19 cellular contexts compared by ENCODE assay signal in the genomic region with DNA sequence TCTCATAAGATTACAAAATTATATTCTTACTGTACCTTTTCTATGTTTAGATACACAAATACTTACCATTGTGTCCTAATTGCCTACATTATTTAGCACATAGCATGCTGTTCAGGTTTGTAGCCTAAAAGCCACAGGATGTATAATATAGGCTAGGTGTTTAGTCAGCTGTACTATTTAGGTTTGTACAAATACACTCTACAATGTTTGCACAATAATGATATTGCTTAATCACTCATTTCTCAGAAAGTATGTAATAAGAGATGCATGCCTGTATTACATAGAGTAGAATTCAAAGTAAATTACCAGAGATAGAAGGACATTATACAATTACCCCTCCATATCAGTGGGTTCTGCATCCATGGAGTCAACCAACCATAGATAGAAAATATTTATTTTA.
DNase-seq lines count a peak whose midpoint lies in the region; ATAC-seq and TF ChIP-seq lines count a peak whose summit lies in the region.
"Had no signal": no experiment of that assay in that cellular context is flagged by ENCODE, and none has a peak within 500 bp of the region (broad histone marks: within the 10 kb centered on the region; RNA-seq: fewer than 3 reads in every experiment).

No MANE protein-coding gene starts in this region.

- ATAC-seq in GM21723 (IDR thresholded peaks at IDR 0.05; ENCODE audit: unreplicated experiment) (no peak), gastrocnemius medialis (no peak), HG02852 (IDR thresholded peaks at IDR 0.05; ENCODE audit: unreplicated experiment) (no peak)
- ATAC-seq: activated CD8-positive, alpha-beta T cell treated with anti-CD3 and anti-CD28 coated beads for 36 hours; sciatic nerve had no signal

- H3K9me3 ChIP-seq in fibroblast of lung (ENCODE audit: control insufficient read depth, insufficient read depth, low read depth, low read length) = no peaks in the 10 kb centered on the region
- no peaks in the 10 kb centered on the region for H3K9me3 ChIP-seq in gastrocnemius medialis
- H3K9me3 ChIP-seq: colonic mucosa, MG63, thoracic aorta had no signal

- H3K36me3 ChIP-seq in fibroblast of lung (ENCODE audit: control insufficient read depth, insufficient read depth, low read length) (no peaks in the 10 kb centered on the region), gastrocnemius medialis (no peaks in the 10 kb centered on the region)
- H3K36me3 ChIP-seq: colonic mucosa, MG63, thoracic aorta had no signal

- H3K9ac ChIP-seq in fibroblast of lung (ENCODE audit: insufficient read depth, low read length) = no peak overlapping the region

- no peak overlapping the region for H3K4me2 ChIP-seq in fibroblast of lung (ENCODE audit: extremely low read depth, insufficient read depth, low read length)
- H3K4me2 ChIP-seq: hepatocyte, PC-9 had no signal

- no peak for TF ChIP-seq CTCF in fibroblast of lung (conservative IDR thresholded peaks at IDR 0.05 in 1 of 2, IDR thresholded peaks at IDR 0.05 in 1 of 2; ENCODE audit: low read depth in 1 of 2, low read length in 2 of 2)
- TF ChIP-seq CTCF in gastrocnemius medialis (IDR thresholded peaks at IDR 0.05 in 4 of 5, conservative IDR thresholded peaks at IDR 0.05 in 1 of 5) = no peak

- no peaks in the 10 kb centered on the region for H4K20me1 ChIP-seq in fibroblast of lung (ENCODE audit: control insufficient read depth, extremely low read depth, insufficient read depth, low read length)

- H3K79me2 ChIP-seq in fibroblast of lung (ENCODE audit: control insufficient read depth, insufficient read depth, low read length) = no peaks in the 10 kb centered on the region
- H3K79me2 ChIP-seq: hepatocyte had no signal

- no peak overlapping the region for H3K27ac ChIP-seq in fibroblast of lung (ENCODE audit: insufficient read depth, low read length)
- H3K27ac ChIP-seq in gastrocnemius medialis = no peak overlapping the region
- H3K27ac ChIP-seq: colonic mucosa, hepatocyte, PC-9, thoracic aorta had no signal

- in situ Hi-C loops in gastrocnemius medialis (cut with MboI; ENCODE audit: low sequenced_read_pairs in 4 of 4) = no loop called here

- H3K4me3 ChIP-seq in fibroblast of lung (replicated peaks in 1 of 4; ENCODE audit: control extremely low read depth in 1 of 4, insufficient read depth in 1 of 4, low read depth in 3 of 4, low read length in 4 of 4) = no peak overlapping the region
- H3K4me3 ChIP-seq in gastrocnemius medialis = no peak overlapping the region
- H3K4me3 ChIP-seq: colonic mucosa, hepatocyte, MG63, PC-9, thoracic aorta had no signal

- no peak for TF ChIP-seq POLR2A in gastrocnemius medialis (IDR thresholded peaks at IDR 0.05)

- intact Hi-C loops in gastrocnemius medialis (cut with DNase I; ENCODE audit: low total_unique reads) = no loop called here

- H3K27me3 ChIP-seq in fibroblast of lung (ENCODE audit: control insufficient read depth, insufficient read depth, low read length) = no peaks in the 10 kb centered on the region
- no peaks in the 10 kb centered on the region for H3K27me3 ChIP-seq in gastrocnemius medialis
- H3K27me3 ChIP-seq: colonic mucosa, hepatocyte, MG63 had no signal

- H3K4me1 ChIP-seq in fibroblast of lung (ENCODE audit: control insufficient read depth, extremely low read depth, insufficient read depth, low read length) (no peaks in the 10 kb centered on the region), gastrocnemius medialis (no peaks in the 10 kb centered on the region)
- H3K4me1 ChIP-seq: colonic mucosa had no signal

- no peak overlapping the region for H2AFZ ChIP-seq in fibroblast of lung (ENCODE audit: low read length)
- H2AFZ ChIP-seq: hepatocyte, PC-9 had no signal

- DNase-seq in DMS153 treated with DMSO at 0.1 percent for 48 hours (lab: John Stamatoyannopoulos, UW; ENCODE audit: unreplicated experiment) = peak; percentile 62
- peak; percentile 35 for DNase-seq in NCI-H1105 (lab: John Stamatoyannopoulos, UW)
- peak; percentile 27 for DNase-seq in OCI-M1 (lab: John Stamatoyannopoulos, UW)
- peak; percentile 25 to 83 for DNase-seq in fibroblast of lung (ENCODE audit: low read depth in 2 of 2)
- no peak for DNase-seq in gastrocnemius medialis
- DNase-seq in NCI-H526 (lab: John Stamatoyannopoulos, UW) = no peak
- DNase-seq: activated CD8-positive, alpha-beta T cell treated with anti-CD3 and anti-CD28 coated beads for 36 hours; amygdala; colonic mucosa; MG63; NCI-H446 treated with DMSO at 0.1 percent for 48 hours; stimulated activated CD4-positive, alpha-beta T cell treated with anti-CD3 and anti-CD28 coated beads, Interleukin-4, amount 100 ng/mL, for 4 hours; SW 1271 had no signal

Comparison
In these comparisons a context has a peak if more than half of its experiments do, and no peak if none do; other contexts are left out.
1. DNase-seq: peak in DMS153 treated with DMSO at 0.1 percent for 48 hours (single experiment), NCI-H1105 (single experiment), OCI-M1 (single experiment) and fibroblast of lung (2 of 2); none in gastrocnemius medialis (0 of 2) and NCI-H526 (0 of 2).